In genomic region chr5:1515311-1515920, GRCh38 we compare ENCODE assay signal across 1 cellular context.
TF ChIP-seq lines count a peak whose summit lies in the region.

No MANE protein-coding gene starts in this region.

TF ChIP-seq in A549, 52 proteins besides CTCF, POLR2A, EP300 and RAD21 (continued from another document):
- TF ChIP-seq HOXB13 (CRISPR knock-in tag; IDR thresholded peaks at IDR 0.05; ENCODE audit: low read depth) (no peak), FOXS1 (CRISPR knock-in tag; IDR thresholded peaks at IDR 0.05) (no peak), NR3C1 (IDR thresholded peaks at IDR 0.05) (no peak), FOSL2 (IDR thresholded peaks at IDR 0.05) (no peak), FOSL2 (CRISPR knock-in tag; IDR thresholded peaks at IDR 0.05) (no peak), HOXA7 (CRISPR knock-in tag; IDR thresholded peaks at IDR 0.05) (no peak), KDM1A (IDR thresholded peaks at IDR 0.05; ENCODE audit: low read depth) (no peak), CHD4 (IDR thresholded peaks at IDR 0.05; ENCODE audit: borderline replicate concordance) (no peak), SREBF2 (IDR thresholded peaks at IDR 0.05) (no peak), CHD2 (IDR thresholded peaks at IDR 0.05; ENCODE audit: low read length, partially characterized antibody) (no peak), BHLHE40 (IDR thresholded peaks at IDR 0.05; ENCODE audit: low read depth, low read length) (no peak), CBX2 (IDR thresholded peaks at IDR 0.05; ENCODE audit: borderline replicate concordance, low read depth) (no peak), TP53 (CRISPR knock-in tag; IDR thresholded peaks at IDR 0.05) (no peak)
